In the genomic region with DNA sequence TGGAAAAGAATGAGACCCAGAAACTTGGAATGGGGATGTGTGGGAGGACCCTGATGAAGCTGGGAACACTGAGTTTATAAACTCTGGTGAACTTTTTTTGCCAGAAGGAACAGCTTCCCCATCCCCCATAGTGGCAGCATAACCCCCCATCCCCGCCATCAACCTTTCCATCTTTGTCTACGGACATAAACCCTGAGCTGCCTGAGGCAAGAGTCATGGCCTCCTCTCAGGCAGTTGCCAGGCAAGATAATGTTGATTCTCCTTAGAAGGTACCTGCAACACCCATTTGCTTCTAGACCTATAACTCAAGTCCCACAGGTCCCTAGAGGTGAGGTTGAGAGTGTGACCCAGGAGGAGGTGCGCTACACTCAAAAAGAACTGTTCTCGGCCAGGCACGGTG, we compare ENCODE assay signal across 1 cellular context.
TF ChIP-seq lines count a peak whose summit lies in the region.

No MANE protein-coding gene starts in this region.

TF ChIP-seq in WTC11, 78 proteins besides CTCF, POLR2A, EP300 and RAD21 (continued from another document):
- TF ChIP-seq, protein P1, sequence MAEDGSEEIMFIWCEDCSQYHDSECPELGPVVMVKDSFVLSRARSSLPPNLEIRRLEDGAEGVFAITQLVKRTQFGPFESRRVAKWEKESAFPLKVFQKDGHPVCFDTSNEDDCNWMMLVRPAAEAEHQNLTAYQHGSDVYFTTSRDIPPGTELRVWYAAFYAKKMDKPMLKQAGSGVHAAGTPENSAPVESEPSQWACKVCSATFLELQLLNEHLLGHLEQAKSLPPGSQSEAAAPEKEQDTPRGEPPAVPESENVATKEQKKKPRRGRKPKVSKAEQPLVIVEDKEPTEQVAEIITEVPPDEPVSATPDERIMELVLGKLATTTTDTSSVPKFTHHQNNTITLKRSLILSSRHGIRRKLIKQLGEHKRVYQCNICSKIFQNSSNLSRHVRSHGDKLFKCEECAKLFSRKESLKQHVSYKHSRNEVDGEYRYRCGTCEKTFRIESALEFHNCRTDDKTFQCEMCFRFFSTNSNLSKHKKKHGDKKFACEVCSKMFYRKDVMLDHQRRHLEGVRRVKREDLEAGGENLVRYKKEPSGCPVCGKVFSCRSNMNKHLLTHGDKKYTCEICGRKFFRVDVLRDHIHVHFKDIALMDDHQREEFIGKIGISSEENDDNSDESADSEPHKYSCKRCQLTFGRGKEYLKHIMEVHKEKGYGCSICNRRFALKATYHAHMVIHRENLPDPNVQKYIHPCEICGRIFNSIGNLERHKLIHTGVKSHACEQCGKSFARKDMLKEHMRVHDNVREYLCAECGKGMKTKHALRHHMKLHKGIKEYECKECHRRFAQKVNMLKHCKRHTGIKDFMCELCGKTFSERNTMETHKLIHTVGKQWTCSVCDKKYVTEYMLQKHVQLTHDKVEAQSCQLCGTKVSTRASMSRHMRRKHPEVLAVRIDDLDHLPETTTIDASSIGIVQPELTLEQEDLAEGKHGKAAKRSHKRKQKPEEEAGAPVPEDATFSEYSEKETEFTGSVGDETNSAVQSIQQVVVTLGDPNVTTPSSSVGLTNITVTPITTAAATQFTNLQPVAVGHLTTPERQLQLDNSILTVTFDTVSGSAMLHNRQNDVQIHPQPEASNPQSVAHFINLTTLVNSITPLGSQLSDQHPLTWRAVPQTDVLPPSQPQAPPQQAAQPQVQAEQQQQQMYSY (CRISPR knock-in tag; IDR thresholded peaks at IDR 0.05): no peak
- TF ChIP-seq ZNF263 (CRISPR knock-in tag; IDR thresholded peaks at IDR 0.05; ENCODE audit: low read depth): no peak
- no peak for TF ChIP-seq E2F5 (CRISPR knock-in tag; IDR thresholded peaks at IDR 0.05)
- TF ChIP-seq FOXP1 (CRISPR knock-in tag; IDR thresholded peaks at IDR 0.05; ENCODE audit: borderline replicate concordance): no peak
- no peak for TF ChIP-seq NFYB (CRISPR knock-in tag; conservative IDR thresholded peaks at IDR 0.05; ENCODE audit: low read depth)
- no peak for TF ChIP-seq PRRX2 (CRISPR knock-in tag; IDR thresholded peaks at IDR 0.05)
- no peak for TF ChIP-seq NR1H2 (CRISPR knock-in tag; IDR thresholded peaks at IDR 0.05)
- TF ChIP-seq ZNF219 (CRISPR knock-in tag; IDR thresholded peaks at IDR 0.05; ENCODE audit: borderline replicate concordance): no peak
- no peak for TF ChIP-seq GABPB1 (CRISPR knock-in tag; IDR thresholded peaks at IDR 0.05)
- no peak for TF ChIP-seq NFE2L1 (CRISPR knock-in tag; IDR thresholded peaks at IDR 0.05)
- no peak for TF ChIP-seq RORB (CRISPR knock-in tag; IDR thresholded peaks at IDR 0.05)
- TF ChIP-seq TEAD4 (CRISPR knock-in tag; IDR thresholded peaks at IDR 0.05): no peak
- no peak for TF ChIP-seq ATF6 (CRISPR knock-in tag; IDR thresholded peaks at IDR 0.05)
